ENCODE assay signal across 1 cellular context in the genomic region with DNA sequence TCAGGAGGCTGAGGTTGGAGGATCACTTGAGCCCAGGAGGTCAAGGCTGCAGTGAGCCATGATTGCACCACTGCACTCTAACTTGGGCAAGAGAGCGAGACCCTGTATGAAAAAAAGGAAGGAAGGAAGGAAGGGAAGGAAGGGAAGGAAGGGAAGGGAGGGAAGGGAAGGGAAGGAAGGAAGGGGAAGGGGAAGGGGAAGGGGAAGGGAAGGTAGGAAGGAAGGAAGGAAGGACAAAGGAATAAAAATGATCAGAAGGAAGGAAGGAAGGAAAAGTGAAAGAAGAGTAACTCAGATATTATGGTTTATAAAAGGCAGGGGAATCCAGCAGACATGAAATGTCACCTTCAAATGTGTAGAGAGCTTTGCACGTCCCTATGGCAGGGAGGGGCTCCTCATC.
TF ChIP-seq lines count a peak whose summit lies in the region.

No MANE protein-coding gene starts in this region.

TF ChIP-seq in K562, 482 proteins besides CTCF, POLR2A, EP300 and RAD21 (continued from another document):
- TF ChIP-seq, protein P1, sequence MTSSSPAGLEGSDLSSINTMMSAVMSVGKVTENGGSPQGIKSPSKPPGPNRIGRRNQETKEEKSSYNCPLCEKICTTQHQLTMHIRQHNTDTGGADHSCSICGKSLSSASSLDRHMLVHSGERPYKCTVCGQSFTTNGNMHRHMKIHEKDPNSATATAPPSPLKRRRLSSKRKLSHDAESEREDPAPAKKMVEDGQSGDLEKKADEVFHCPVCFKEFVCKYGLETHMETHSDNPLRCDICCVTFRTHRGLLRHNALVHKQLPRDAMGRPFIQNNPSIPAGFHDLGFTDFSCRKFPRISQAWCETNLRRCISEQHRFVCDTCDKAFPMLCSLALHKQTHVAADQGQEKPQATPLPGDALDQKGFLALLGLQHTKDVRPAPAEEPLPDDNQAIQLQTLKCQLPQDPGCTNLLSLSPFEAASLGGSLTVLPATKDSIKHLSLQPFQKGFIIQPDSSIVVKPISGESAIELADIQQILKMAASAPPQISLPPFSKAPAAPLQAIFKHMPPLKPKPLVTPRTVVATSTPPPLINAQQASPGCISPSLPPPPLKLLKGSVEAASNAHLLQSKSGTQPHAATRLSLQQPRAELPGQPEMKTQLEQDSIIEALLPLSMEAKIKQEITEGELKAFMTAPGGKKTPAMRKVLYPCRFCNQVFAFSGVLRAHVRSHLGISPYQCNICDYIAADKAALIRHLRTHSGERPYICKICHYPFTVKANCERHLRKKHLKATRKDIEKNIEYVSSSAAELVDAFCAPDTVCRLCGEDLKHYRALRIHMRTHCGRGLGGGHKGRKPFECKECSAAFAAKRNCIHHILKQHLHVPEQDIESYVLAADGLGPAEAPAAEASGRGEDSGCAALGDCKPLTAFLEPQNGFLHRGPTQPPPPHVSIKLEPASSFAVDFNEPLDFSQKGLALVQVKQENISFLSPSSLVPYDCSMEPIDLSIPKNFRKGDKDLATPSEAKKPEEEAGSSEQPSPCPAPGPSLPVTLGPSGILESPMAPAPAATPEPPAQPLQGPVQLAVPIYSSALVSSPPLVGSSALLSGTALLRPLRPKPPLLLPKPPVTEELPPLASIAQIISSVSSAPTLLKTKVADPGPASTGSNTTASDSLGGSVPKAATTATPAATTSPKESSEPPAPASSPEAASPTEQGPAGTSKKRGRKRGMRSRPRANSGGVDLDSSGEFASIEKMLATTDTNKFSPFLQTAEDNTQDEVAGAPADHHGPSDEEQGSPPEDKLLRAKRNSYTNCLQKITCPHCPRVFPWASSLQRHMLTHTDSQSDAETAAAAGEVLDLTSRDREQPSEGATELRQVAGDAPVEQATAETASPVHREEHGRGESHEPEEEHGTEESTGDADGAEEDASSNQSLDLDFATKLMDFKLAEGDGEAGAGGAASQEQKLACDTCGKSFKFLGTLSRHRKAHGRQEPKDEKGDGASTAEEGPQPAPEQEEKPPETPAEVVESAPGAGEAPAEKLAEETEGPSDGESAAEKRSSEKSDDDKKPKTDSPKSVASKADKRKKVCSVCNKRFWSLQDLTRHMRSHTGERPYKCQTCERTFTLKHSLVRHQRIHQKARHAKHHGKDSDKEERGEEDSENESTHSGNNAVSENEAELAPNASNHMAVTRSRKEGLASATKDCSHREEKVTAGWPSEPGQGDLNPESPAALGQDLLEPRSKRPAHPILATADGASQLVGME (CRISPR knock-in tag; IDR thresholded peaks at IDR 0.05): no peak
- TF ChIP-seq HDGF (IDR thresholded peaks at IDR 0.05) (peak; percentile 65; the same call in 1 of the 2 replicates), MAFF (IDR thresholded peaks at IDR 0.05; ENCODE audit: low read length) (no peak), NRF1 (conservative IDR thresholded peaks at IDR 0.05 in 1 of 2, IDR thresholded peaks at IDR 0.05 in 1 of 2) (no peak), OTX1 (CRISPR knock-in tag; IDR thresholded peaks at IDR 0.05) (peak; percentile 89; the same call in 1 of the 2 replicates), ZNF431 (CRISPR knock-in tag; IDR thresholded peaks at IDR 0.05) (no peak), ZNF586 (CRISPR knock-in tag; conservative IDR thresholded peaks at IDR 0.05) (no peak), NFIC (IDR thresholded peaks at IDR 0.05) (0 out of 2 replicates have a peak, but pooled peaks have one; percentile 11), HOXB6 (CRISPR knock-in tag; IDR thresholded peaks at IDR 0.05; ENCODE audit: borderline replicate concordance) (no peak), KDM2B (CRISPR knock-in tag; IDR thresholded peaks at IDR 0.05) (no peak), RNF2 (IDR thresholded peaks at IDR 0.05) (no peak)
- TF ChIP-seq, protein P2, sequence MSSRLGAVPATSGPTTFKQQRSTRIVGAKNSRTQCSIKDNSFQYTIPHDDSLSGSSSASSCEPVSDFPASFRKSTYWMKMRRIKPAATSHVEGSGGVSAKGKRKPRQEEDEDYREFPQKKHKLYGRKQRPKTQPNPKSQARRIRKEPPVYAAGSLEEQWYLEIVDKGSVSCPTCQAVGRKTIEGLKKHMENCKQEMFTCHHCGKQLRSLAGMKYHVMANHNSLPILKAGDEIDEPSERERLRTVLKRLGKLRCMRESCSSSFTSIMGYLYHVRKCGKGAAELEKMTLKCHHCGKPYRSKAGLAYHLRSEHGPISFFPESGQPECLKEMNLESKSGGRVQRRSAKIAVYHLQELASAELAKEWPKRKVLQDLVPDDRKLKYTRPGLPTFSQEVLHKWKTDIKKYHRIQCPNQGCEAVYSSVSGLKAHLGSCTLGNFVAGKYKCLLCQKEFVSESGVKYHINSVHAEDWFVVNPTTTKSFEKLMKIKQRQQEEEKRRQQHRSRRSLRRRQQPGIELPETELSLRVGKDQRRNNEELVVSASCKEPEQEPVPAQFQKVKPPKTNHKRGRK (tag; IDR thresholded peaks at IDR 0.05): peak; percentile 66; the same call in 1 of the 2 replicates
